In the genomic region with DNA sequence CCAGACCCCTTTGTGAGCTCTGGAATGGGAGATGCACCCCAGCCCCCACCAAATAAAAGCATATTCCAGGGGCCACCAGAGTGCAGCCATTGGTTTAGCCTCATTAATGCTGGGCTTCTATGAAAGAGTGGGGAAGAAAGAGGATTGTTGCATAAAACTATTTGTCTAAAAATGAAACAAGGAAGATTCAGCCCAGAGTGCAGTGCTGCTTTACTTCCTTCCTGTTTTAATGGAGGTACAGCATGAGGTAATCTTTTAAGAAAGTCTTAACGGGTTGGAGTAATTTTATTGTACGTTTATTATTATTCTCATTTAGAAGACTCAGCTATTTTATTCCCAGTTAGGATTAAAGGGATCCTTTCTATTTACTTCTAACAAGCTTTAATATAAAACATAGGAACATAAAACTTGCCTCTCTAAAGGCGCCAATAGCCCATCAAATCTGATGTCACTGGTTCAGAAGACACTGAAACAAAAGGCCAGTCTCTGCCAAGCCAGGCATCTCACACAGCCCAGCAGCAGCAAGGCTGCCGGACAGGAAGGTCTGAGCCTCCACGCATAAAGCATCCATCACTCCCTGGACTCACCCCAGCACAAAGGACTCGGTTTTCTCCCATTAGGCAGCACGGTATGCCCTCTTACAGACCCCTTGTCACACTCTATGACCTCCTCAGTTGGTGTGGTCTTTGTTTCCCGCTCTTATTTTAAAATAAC, we compare ENCODE assay signal across 16 cellular contexts.
DNase-seq lines count a peak whose midpoint lies in the region; ATAC-seq and TF ChIP-seq lines count a peak whose summit lies in the region.
"Had no signal": no experiment of that assay in that cellular context is flagged by ENCODE, and none has a peak within 500 bp of the region (broad histone marks: within the 10 kb centered on the region; RNA-seq: fewer than 3 reads in every experiment).

No MANE protein-coding gene starts in this region.

- H3K4me3 Mint-ChIP-seq in GM23338 = no peak overlapping the region
- H3K4me3 Mint-ChIP-seq: CD4-positive, alpha-beta T cell; stimulated activated effector memory CD8-positive, alpha-beta T cell treated with anti-CD3 and anti-CD28 coated beads, Interleukin-12 subunit alpha, Interleukin-12 subunit beta, amount 100 ng/mL, for 72 hours had no signal

- H3K4me2 ChIP-seq in GM23338 = no peak overlapping the region

- H4K20me1 ChIP-seq in GM23338 (replicated peaks; ENCODE audit: insufficient read depth) = no peaks in the 10 kb centered on the region

- peaks cover 31% of the 10 kb centered on the region for H3K4me1 Mint-ChIP-seq in GM23338
- H3K4me1 Mint-ChIP-seq: stimulated activated effector memory CD8-positive, alpha-beta T cell treated with anti-CD3 and anti-CD28 coated beads, Interleukin-12 subunit alpha, Interleukin-12 subunit beta, amount 100 ng/mL, for 72 hours had no signal

- H3K36me3 ChIP-seq in GM23338 (ENCODE audit: insufficient read depth) (no peaks in the 10 kb centered on the region), Panc1 (ENCODE audit: control insufficient read depth, insufficient read depth, low read length) (no peaks in the 10 kb centered on the region)

- TF ChIP-seq POLR2A in erythroblast (IDR thresholded peaks at IDR 0.05; ENCODE audit: low read length) = no peak

- no peak overlapping the region for H3K4me3 ChIP-seq in GM23338
- no peak overlapping the region for H3K4me3 ChIP-seq in Panc1 (ENCODE audit: low read depth in 2 of 2, low read length in 2 of 2)

- H2AFZ ChIP-seq in GM23338 = no peak overlapping the region

- intact Hi-C loops in Panc1 (cut with micrococcal nuclease; ENCODE audit: unreplicated experiment) = no loop called here

- H3K27me3 ChIP-seq in GM23338 (ENCODE audit: insufficient read depth) = no peaks in the 10 kb centered on the region
- H3K27me3 ChIP-seq in Panc1 (ENCODE audit: control insufficient read depth, insufficient read depth, low read length) = peaks cover 5% of the 10 kb centered on the region; the same call in 1 of the 2 replicates

- H3K9me3 ChIP-seq in Panc1 (ENCODE audit: control insufficient read depth, insufficient read depth, low read depth, low read length) = no peaks in the 10 kb centered on the region

- no TSS peak for BruUV-seq in Panc1 (replicated peaks; lab: Mats Ljungman, UMichigan)

- no peak overlapping the region for H3K27ac ChIP-seq in GM23338 (ENCODE audit: low read depth)
- no peak overlapping the region for H3K27ac ChIP-seq in Panc1 (ENCODE audit: low read length)
- peak overlapping the region; percentile 28 for H3K27ac ChIP-seq in substantia nigra (ENCODE audit: low read depth, low read length, poor library complexity, severe bottlenecking)
- H3K27ac ChIP-seq: foreskin keratinocyte had no signal

- no peaks in the 10 kb centered on the region for H3K36me3 Mint-ChIP-seq in GM23338 (ENCODE audit: low read depth)
- H3K36me3 Mint-ChIP-seq: stimulated activated effector memory CD8-positive, alpha-beta T cell treated with anti-CD3 and anti-CD28 coated beads, Interleukin-12 subunit alpha, Interleukin-12 subunit beta, amount 100 ng/mL, for 72 hours had no signal

- H3K9me2 ChIP-seq in GM23338 (ENCODE audit: insufficient read depth) = no peaks in the 10 kb centered on the region

- H3K27ac Mint-ChIP-seq in GM23338 = no peak overlapping the region
- H3K27ac Mint-ChIP-seq: CD4-positive, alpha-beta T cell; stimulated activated effector memory CD8-positive, alpha-beta T cell treated with anti-CD3 and anti-CD28 coated beads, Interleukin-12 subunit alpha, Interleukin-12 subunit beta, amount 100 ng/mL, for 72 hours had no signal

- no peaks in the 10 kb centered on the region for H3K27me3 Mint-ChIP-seq in GM23338 (ENCODE audit: insufficient read depth, low read depth, poor library complexity)

- in situ Hi-C loops in Panc1 (cut with HindIII; ENCODE audit: low pct_unique_long_range_greater_than_20kb, low sequenced_read_pairs) = no loop called here

- POLR2A ChIA-PET in Panc1 (lab: Charles Lee) (no interaction called here), HEK293T (lab: Yijun Ruan, JAX) (interaction anchor here (0.6 kb wide), 1 partner anchor 7 kb away, joined by 5 read pairs; no protein-coding TSS in a partner anchor)

- ATAC-seq in GM23338 (peak; percentile 64), Panc1 (0 out of 2 replicates have a peak, but pooled peaks have one; percentile 42)
- ATAC-seq: foreskin keratinocyte; stimulated activated effector memory CD8-positive, alpha-beta T cell treated with anti-CD3 and anti-CD28 coated beads, Interleukin-12 subunit alpha, Interleukin-12 subunit beta, amount 100 ng/mL, for 72 hours had no signal

- H3F3A ChIP-seq in GM23338 (replicated peaks; ENCODE audit: low read depth) = no peaks in the 10 kb centered on the region

- H3K4me1 ChIP-seq in GM23338 (ENCODE audit: insufficient read depth) (peaks cover 21% of the 10 kb centered on the region), Panc1 (ENCODE audit: control insufficient read depth, insufficient read depth, low read length) (no peaks in the 10 kb centered on the region)
- H3K4me1 ChIP-seq: foreskin keratinocyte had no signal

- no peak for DNase-seq in GM23338 (ENCODE audit: low spot score)
- DNase-seq in Panc1 (ENCODE audit: low read depth, low spot score) = no peak
- peak; percentile 56 for DNase-seq in inferior parietal cortex (ENCODE audit: extremely low spot score)
- DNase-seq in substantia nigra (lab: John Stamatoyannopoulos, UW) = peak in 34 of 49 donors; percentile 8 to 82 (median 45)
- DNase-seq in NCI-H2107 treated with DMSO at 0.1 percent for 48 hours (lab: John Stamatoyannopoulos, UW; ENCODE audit: unreplicated experiment) = no peak
- no peak for DNase-seq in HEK293T (ENCODE audit: extremely low spot score)
- no peak for DNase-seq in NCI-H1105 (lab: John Stamatoyannopoulos, UW)
- DNase-seq in erythroblast (lab: John Stamatoyannopoulos, UW) = no peak
- DNase-seq: activated CD4-positive, alpha-beta T cell treated with anti-CD3 and anti-CD28 coated beads, Interleukin-2, amount 50 U/mL, for 1 hour; CD4-positive, alpha-beta T cell; foreskin keratinocyte; NCI-H510A; RPMI8226; stimulated activated CD4-positive, alpha-beta T cell treated with anti-CD3 and anti-CD28 coated beads, Interleukin-4, amount 100 ng/mL, for 24 hours; T-helper 2 cell had no signal

- no peaks in the 10 kb centered on the region for H3K79me2 ChIP-seq in GM23338 (replicated peaks; ENCODE audit: insufficient read depth)

- CTCF ChIA-PET in Panc1 (lab: Charles Lee) = no interaction called here
- CTCF ChIA-PET in HEK293T (lab: Yijun Ruan, JAX) = no interaction called here

- TF ChIP-seq CTCF in GM23338 (conservative IDR thresholded peaks at IDR 0.05; ENCODE audit: low read depth in 2 of 2) = no peak
- TF ChIP-seq CTCF in Panc1 (IDR thresholded peaks at IDR 0.05) = no peak

- H3K9me3 Mint-ChIP-seq in GM23338 = no peaks in the 10 kb centered on the region
- H3K9me3 Mint-ChIP-seq: CD4-positive, alpha-beta T cell; stimulated activated effector memory CD8-positive, alpha-beta T cell treated with anti-CD3 and anti-CD28 coated beads, Interleukin-12 subunit alpha, Interleukin-12 subunit beta, amount 100 ng/mL, for 72 hours had no signal

TF ChIP-seq in GM23338, 12 proteins besides CTCF, POLR2A, EP300 and RAD21 (continues in another document):
- TF ChIP-seq POLR2AphosphoS5 (IDR thresholded peaks at IDR 0.05; ENCODE audit: low read depth) (no peak), ZNF331 (CRISPR knock-in tag; IDR thresholded peaks at IDR 0.05; ENCODE audit: low read depth) (no peak), JUNB (IDR thresholded peaks at IDR 0.05; ENCODE audit: unreplicated experiment) (no peak), EZH2 (IDR thresholded peaks at IDR 0.05; ENCODE audit: low read depth, unreplicated experiment) (no peak)

TF ChIP-seq in HEK293T, 16 proteins besides CTCF, POLR2A, EP300 and RAD21:
- TF ChIP-seq ELF4 (IDR thresholded peaks at IDR 0.05) (no peak), CTBP1 (IDR thresholded peaks at IDR 0.05; ENCODE audit: borderline replicate concordance) (no peak), FOXM1 (IDR thresholded peaks at IDR 0.05; ENCODE audit: borderline replicate concordance) (no peak), SUZ12 (IDR thresholded peaks at IDR 0.05) (no peak), L3MBTL2 (conservative IDR thresholded peaks at IDR 0.05) (no peak)

Comparison
In these comparisons a context has a peak if more than half of its experiments do, and no peak if none do; other contexts are left out.
1. DNase-seq: peak in inferior parietal cortex (single experiment) and substantia nigra (34 of 49); none in GM23338 (single experiment), Panc1 (single experiment), NCI-H2107 treated with DMSO at 0.1 percent for 48 hours (single experiment), HEK293T (single experiment), NCI-H1105 (single experiment) and erythroblast (0 of 2).